In genomic region chr1:226202666-226203065, GRCh38 we compare ENCODE assay signal across 2 cellular contexts. TPM values are rescaled to one million over a fixed set of nuclear protein-coding genes. Genes with fewer than 3 reads are reported as not detected.
"Had no signal": no experiment of that assay in that cellular context is flagged by ENCODE, and none has a peak within 500 bp of the region (broad histone marks: within the 10 kb centered on the region; RNA-seq: fewer than 3 reads in every experiment).

No MANE protein-coding gene starts in this region.

RNA-seq across cellular contexts. Expression of gene MIXL1, which starts 20.8 kb away (rescaled TPM):
- total RNA-seq: H4, HT1080 had no signal
